ENCODE assay signal across 8 cellular contexts in genomic region chr7:106768324-106768751, GRCh38.
A peak's percentile ranks its signal among the peaks of the same experiment; 100 is the strongest.
DNase-seq lines count a peak whose midpoint lies in the region; ATAC-seq lines count a peak whose summit lies in the region.

No MANE protein-coding gene starts in this region.

- peak; percentile 66 for ATAC-seq in GM18867 (IDR thresholded peaks at IDR 0.05; ENCODE audit: unreplicated experiment)
- peak; percentile 75 for ATAC-seq in HG02678 (IDR thresholded peaks at IDR 0.05; ENCODE audit: unreplicated experiment)
- ATAC-seq in natural killer cell treated with Interleukin-12 subunit alpha and Interleukin-12 subunit beta and Interleukin-15 and Interleukin-18, amount 100 ng/mL, for 72 hours: no peak

- H3K9me3 Mint-ChIP-seq in natural killer cell treated with Interleukin-12 subunit alpha and Interleukin-12 subunit beta and Interleukin-15 and Interleukin-18, amount 100 ng/mL, for 72 hours: no peaks in the 10 kb centered on the region

- DNase-seq in SJSA1 (ENCODE audit: low read depth in 1 of 2, low spot score in 2 of 2): peak; percentile 65 to 74
- DNase-seq in natural killer cell treated with Interleukin-12 subunit alpha and Interleukin-12 subunit beta and Interleukin-15 and Interleukin-18, amount 100 ng/mL, for 72 hours (ENCODE audit: low spot score): no peak
- DNase-seq in SKM-1 treated with dmso at 0.1 percent for 144 hours (lab: John Stamatoyannopoulos, UW; ENCODE audit: unreplicated experiment): no peak
- DNase-seq in superior temporal gyrus (ENCODE audit: extremely low spot score): no peak
- no peak for DNase-seq in GDM1 (lab: John Stamatoyannopoulos, UW)
- no peak for DNase-seq in HCEC 1CT

- no peaks in the 10 kb centered on the region for H3K27me3 ChIP-seq in SJSA1 (replicated peaks)

- H3K27me3 Mint-ChIP-seq in natural killer cell treated with Interleukin-12 subunit alpha and Interleukin-12 subunit beta and Interleukin-15 and Interleukin-18, amount 100 ng/mL, for 72 hours: peaks cover 0 to 4% of the 10 kb centered on the region in 2 donors

- H3K4me1 ChIP-seq in SJSA1 (replicated peaks): peaks cover 64% of the 10 kb centered on the region

- no peaks in the 10 kb centered on the region for H3K9me3 ChIP-seq in SJSA1 (replicated peaks)

- H3K27ac ChIP-seq in SJSA1: peak overlapping the region; percentile 93

- no peaks in the 10 kb centered on the region for H3K36me3 Mint-ChIP-seq in natural killer cell treated with Interleukin-12 subunit alpha and Interleukin-12 subunit beta and Interleukin-15 and Interleukin-18, amount 100 ng/mL, for 72 hours

- H3K27ac Mint-ChIP-seq in natural killer cell treated with Interleukin-12 subunit alpha and Interleukin-12 subunit beta and Interleukin-15 and Interleukin-18, amount 100 ng/mL, for 72 hours: peak overlapping the region; percentile 9 to 68

- H3K4me3 ChIP-seq in SJSA1: peak overlapping the region; percentile 38

- H3K36me3 ChIP-seq in SJSA1: peaks cover 16% of the 10 kb centered on the region

- H3K4me1 Mint-ChIP-seq in natural killer cell treated with Interleukin-12 subunit alpha and Interleukin-12 subunit beta and Interleukin-15 and Interleukin-18, amount 100 ng/mL, for 72 hours (ENCODE audit: low read depth in 2 of 2): peaks cover 14 to 19% of the 10 kb centered on the region in 2 donors

- peak overlapping the region; percentile 65 for H3K4me3 Mint-ChIP-seq in natural killer cell treated with Interleukin-12 subunit alpha and Interleukin-12 subunit beta and Interleukin-15 and Interleukin-18, amount 100 ng/mL, for 72 hours

Comparison
In these comparisons a context has a peak if more than half of its experiments do, and no peak if none do; other contexts are left out.
1. ATAC-seq: peak in GM18867 (single experiment) and HG02678 (single experiment); none in natural killer cell treated with Interleukin-12 subunit alpha and Interleukin-12 subunit beta and Interleukin-15 and Interleukin-18, amount 100 ng/mL, for 72 hours (0 of 2).
2. DNase-seq: peak in SJSA1 (2 of 2); none in natural killer cell treated with Interleukin-12 subunit alpha and Interleukin-12 subunit beta and Interleukin-15 and Interleukin-18, amount 100 ng/mL, for 72 hours (single experiment), SKM-1 treated with dmso at 0.1 percent for 144 hours (single experiment), superior temporal gyrus (single experiment), GDM1 (single experiment) and HCEC 1CT (single experiment).